Comparison of ENCODE assay signal across 1 cellular context in genomic region chr20:37276494-37277252, GRCh38.
TF ChIP-seq lines count a peak whose summit lies in the region.

No MANE protein-coding gene starts in this region.

TF ChIP-seq in HepG2, 621 proteins besides CTCF, POLR2A, EP300 and RAD21 (continued from another document and continues in another):
- TF ChIP-seq ZNF687 (CRISPR knock-in tag; IDR thresholded peaks at IDR 0.05) (peak; percentile 55; the same call in 1 of the 2 replicates), ZNF850 (CRISPR knock-in tag; conservative IDR thresholded peaks at IDR 0.05) (no peak), PBX3 (CRISPR knock-in tag; IDR thresholded peaks at IDR 0.05; ENCODE audit: borderline replicate concordance) (no peak), RARA (CRISPR knock-in tag; IDR thresholded peaks at IDR 0.05) (peak; percentile 68), ZNF784 (CRISPR knock-in tag; IDR thresholded peaks at IDR 0.05; ENCODE audit: borderline replicate concordance) (no peak), TBX2 (CRISPR knock-in tag; IDR thresholded peaks at IDR 0.05; ENCODE audit: borderline replicate concordance) (peak; percentile 15; the same call in 1 of the 2 replicates), ZNF543 (CRISPR knock-in tag; IDR thresholded peaks at IDR 0.05) (no peak), USF2 (IDR thresholded peaks at IDR 0.05; ENCODE audit: low read depth, low read length) (peak; percentile 49; the same call in 1 of the 2 replicates), USF2 (CRISPR knock-in tag; IDR thresholded peaks at IDR 0.05; ENCODE audit: borderline replicate concordance) (no peak; the same call in 1 of the 2 replicates), NFKB2 (CRISPR knock-in tag; IDR thresholded peaks at IDR 0.05; ENCODE audit: borderline replicate concordance) (peak; percentile 56; the same call in 1 of the 2 replicates), KLF11 (CRISPR knock-in tag; IDR thresholded peaks at IDR 0.05) (0 out of 2 replicates have a peak, but pooled peaks have one; percentile 17), SOX6 (IDR thresholded peaks at IDR 0.05) (no peak), SOX6 (CRISPR knock-in tag; IDR thresholded peaks at IDR 0.05) (0 out of 2 replicates have a peak, but pooled peaks have one; percentile 10), MXI1 (IDR thresholded peaks at IDR 0.05; ENCODE audit: borderline replicate concordance, low read depth, low read length) (peak; percentile 14; the same call in 1 of the 3 replicates), ZNF44 (CRISPR knock-in tag; IDR thresholded peaks at IDR 0.05) (no peak), IKZF5 (CRISPR knock-in tag; IDR thresholded peaks at IDR 0.05) (0 out of 2 replicates have a peak, but pooled peaks have one; percentile 31), ZNF224 (CRISPR knock-in tag; IDR thresholded peaks at IDR 0.05) (peak; percentile 65), ZNF619 (CRISPR knock-in tag; IDR thresholded peaks at IDR 0.05) (peak; percentile 80; the same call in 1 of the 2 replicates), ZNF788 (CRISPR knock-in tag; IDR thresholded peaks at IDR 0.05; ENCODE audit: borderline replicate concordance) (0 out of 2 replicates have a peak, but pooled peaks have one; percentile 60), ZFP91 (CRISPR knock-in tag; IDR thresholded peaks at IDR 0.05; ENCODE audit: borderline replicate concordance) (peak; percentile 25; the same call in 1 of the 2 replicates), BHLHE40 (IDR thresholded peaks at IDR 0.05; ENCODE audit: low read length) (peak; percentile 79), MEF2D (CRISPR knock-in tag; IDR thresholded peaks at IDR 0.05) (peak; percentile 61; the same call in 1 of the 2 replicates), HNF4A (CRISPR knock-in tag; IDR thresholded peaks at IDR 0.05) (peak; percentile 30; the same call in 1 of the 2 replicates), MAX (IDR thresholded peaks at IDR 0.05) (peak; percentile 90), ZNF326 (CRISPR knock-in tag; IDR thresholded peaks at IDR 0.05; ENCODE audit: borderline replicate concordance) (no peak), ZNF446 (CRISPR knock-in tag; IDR thresholded peaks at IDR 0.05) (no peak), ZNF234 (CRISPR knock-in tag; conservative IDR thresholded peaks at IDR 0.05) (no peak), SKIL (CRISPR knock-in tag; IDR thresholded peaks at IDR 0.05; ENCODE audit: borderline replicate concordance) (peak; percentile 29; the same call in 1 of the 2 replicates), HNF1B (CRISPR knock-in tag; IDR thresholded peaks at IDR 0.05) (peak; percentile 49; the same call in 1 of the 2 replicates), PRDM10 (CRISPR knock-in tag; IDR thresholded peaks at IDR 0.05; ENCODE audit: low read depth) (no peak), ZNF121 (CRISPR knock-in tag; IDR thresholded peaks at IDR 0.05) (no peak), ZFY (CRISPR knock-in tag; IDR thresholded peaks at IDR 0.05) (0 out of 2 replicates have a peak, but pooled peaks have one; percentile 8), PCBP1 (IDR thresholded peaks at IDR 0.05; ENCODE audit: borderline replicate concordance, low read depth, low read length) (no peak), ZNF292 (CRISPR knock-in tag; IDR thresholded peaks at IDR 0.05; ENCODE audit: borderline replicate concordance, low read depth) (peak; percentile 54), ZNF317 (CRISPR knock-in tag; IDR thresholded peaks at IDR 0.05) (peak; percentile 97), GFI1 (CRISPR knock-in tag; IDR thresholded peaks at IDR 0.05; ENCODE audit: borderline replicate concordance) (peak; percentile 52; the same call in 1 of the 2 replicates)
